8 cellular contexts compared by ENCODE assay signal in the genomic region with DNA sequence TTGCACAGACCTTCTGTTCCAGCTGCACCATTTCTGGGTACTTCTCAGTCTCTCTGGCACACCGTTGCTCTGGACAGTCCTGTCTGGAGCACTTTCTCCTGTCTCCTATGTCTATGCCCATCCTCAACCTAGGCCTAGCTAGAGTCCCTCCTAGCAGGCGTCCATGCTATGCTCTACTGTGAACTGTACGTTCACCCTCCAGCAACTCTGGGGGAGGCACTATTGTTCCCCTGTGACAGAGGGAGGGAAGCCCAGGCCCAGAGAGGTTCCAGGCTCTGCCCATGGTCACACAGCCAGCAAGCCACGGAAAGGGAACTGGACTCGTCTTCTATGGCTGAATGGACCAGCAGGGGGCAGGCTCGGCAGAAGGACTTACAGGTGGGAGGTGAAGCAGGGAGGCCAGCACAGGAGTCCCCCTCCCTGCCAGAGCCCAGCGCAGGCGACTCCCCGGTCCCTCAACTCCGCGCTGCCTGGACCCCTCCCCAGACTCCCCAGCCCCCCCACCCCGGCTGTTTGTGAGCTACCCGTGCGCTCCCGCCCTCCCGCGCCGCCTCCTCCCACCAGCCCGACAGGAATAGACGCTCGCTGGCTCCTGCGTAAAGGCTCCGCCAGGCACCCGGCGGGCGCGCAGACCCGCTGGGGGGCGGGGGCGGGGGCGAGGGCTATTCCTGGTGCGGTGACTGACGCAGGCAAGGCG. TPM values are rescaled to one million over a fixed set of nuclear protein-coding genes. Genes with fewer than 3 reads are reported as not detected.
A peak's percentile ranks its signal among the peaks of the same experiment; 100 is the strongest.
DNase-seq lines count a peak whose midpoint lies in the region; ATAC-seq and TF ChIP-seq lines count a peak whose summit lies in the region.

No MANE protein-coding gene starts in this region.

- no peak for TF ChIP-seq POLR2A in testis (IDR thresholded peaks at IDR 0.05)

- WGBS in testis, 2 donors = 6 to 7% methylated on average over 3 to 34 of the region's 34 CpGs

- H4K20me1 ChIP-seq in fibroblast of lung (ENCODE audit: control insufficient read depth, extremely low read depth, insufficient read depth, low read length) (no peaks in the 10 kb centered on the region), neural cell (ENCODE audit: insufficient read depth) (no peaks in the 10 kb centered on the region)

- no peak overlapping the region for H2AFZ ChIP-seq in fibroblast of lung (ENCODE audit: low read length)
- H2AFZ ChIP-seq in neural cell (ENCODE audit: low read depth, low read length) = no peak overlapping the region

- TF ChIP-seq EP300 in neural cell (conservative IDR thresholded peaks at IDR 0.05; ENCODE audit: poor library complexity, severe bottlenecking) = no peak

- H3K27ac ChIP-seq in fibroblast of lung (ENCODE audit: insufficient read depth, low read length) (no peak overlapping the region), neural cell (ENCODE audit: low read length) (no peak overlapping the region), testis (no peak overlapping the region)

- no peaks in the 10 kb centered on the region for H3K9me2 ChIP-seq in neural cell (ENCODE audit: insufficient read depth, low read length)

- H3K36me3 ChIP-seq in fibroblast of lung (ENCODE audit: control insufficient read depth, insufficient read depth, low read length) (no peaks in the 10 kb centered on the region), neural cell (ENCODE audit: insufficient read depth, low read length) (no peaks in the 10 kb centered on the region), testis (ENCODE audit: low read depth, missing control alignments) (no peaks in the 10 kb centered on the region)

- H3K4me1 ChIP-seq in fibroblast of lung (ENCODE audit: control insufficient read depth, extremely low read depth, insufficient read depth, low read length) (no peaks in the 10 kb centered on the region), testis (peaks cover 11% of the 10 kb centered on the region)

- H3K9ac ChIP-seq in fibroblast of lung (ENCODE audit: insufficient read depth, low read length) (no peak overlapping the region), neural cell (ENCODE audit: low read length) (no peak overlapping the region)

- H3K4me2 ChIP-seq in fibroblast of lung (ENCODE audit: extremely low read depth, insufficient read depth, low read length) (no peak overlapping the region), neural cell (ENCODE audit: low read length) (no peak overlapping the region)

- ATAC-seq in HG03457 (IDR thresholded peaks at IDR 0.05; ENCODE audit: unreplicated experiment) = no peak

- H3K27me3 ChIP-seq in fibroblast of lung (ENCODE audit: control insufficient read depth, insufficient read depth, low read length) (peaks cover 46% of the 10 kb centered on the region), neural cell (ENCODE audit: insufficient read depth, low read depth, low read length) (no peaks in the 10 kb centered on the region), testis (peaks cover 5% of the 10 kb centered on the region)

- H3F3A ChIP-seq in neural cell (ENCODE audit: insufficient read depth, low read length, poor library complexity, severe bottlenecking) = no peaks in the 10 kb centered on the region

- DNase-seq in SHP77 (lab: John Stamatoyannopoulos, UW) (peak; percentile 65 to 78), SHP77 treated with DMSO at 0.1 percent for 48 hours (lab: John Stamatoyannopoulos, UW) (no peak), NCI-H69 (lab: John Stamatoyannopoulos, UW) (peak; percentile 77), activated T-cell treated with anti-CD3 and anti-CD28 coated beads for 24 hours (ENCODE audit: low read depth) (peak; percentile 38), fibroblast of lung (ENCODE audit: low read depth in 2 of 2) (peak; percentile 42 to 46), testis (peak; percentile 88)

- TF ChIP-seq CTCF in fibroblast of lung (conservative IDR thresholded peaks at IDR 0.05 in 1 of 2, IDR thresholded peaks at IDR 0.05 in 1 of 2; ENCODE audit: low read depth in 1 of 2, low read length in 2 of 2) = peak in 1 of 2 donors; percentile 62
- peak; percentile 60 for TF ChIP-seq CTCF in neural cell (IDR thresholded peaks at IDR 0.05; ENCODE audit: poor library complexity, severe bottlenecking)
- TF ChIP-seq CTCF in testis (IDR thresholded peaks at IDR 0.05) = peak in 2 of 3 experiments; percentile 37 to 41

- H3K9me3 ChIP-seq in fibroblast of lung (ENCODE audit: control insufficient read depth, insufficient read depth, low read depth, low read length) (no peaks in the 10 kb centered on the region), neural cell (ENCODE audit: low read length) (no peaks in the 10 kb centered on the region), testis (no peaks in the 10 kb centered on the region)

- no peaks in the 10 kb centered on the region for H3K79me2 ChIP-seq in fibroblast of lung (ENCODE audit: control insufficient read depth, insufficient read depth, low read length)
- H3K79me2 ChIP-seq in neural cell (replicated peaks; ENCODE audit: insufficient read depth, low read length) = peaks cover 28% of the 10 kb centered on the region

- intact Hi-C loops in testis (cut with DNase I; ENCODE audit: low total_unique reads) = loop anchor here (5.0 kb wide), 1 partner anchor 183 kb away; no protein-coding TSS in a partner anchor

- peak; percentile 38 for TF ChIP-seq RAD21 in neural cell (conservative IDR thresholded peaks at IDR 0.05)

- H3K4me3 ChIP-seq in fibroblast of lung (replicated peaks in 1 of 4; ENCODE audit: control extremely low read depth in 1 of 4, insufficient read depth in 1 of 4, low read depth in 3 of 4, low read length in 4 of 4) (no peak overlapping the region), neural cell (ENCODE audit: low read length) (peak overlapping the region; percentile 92), testis (peak overlapping the region in 1 of 2 donors; percentile 39)

TF ChIP-seq in neural cell, 6 proteins besides CTCF, POLR2A, EP300 and RAD21:
- TF ChIP-seq TAF1 (IDR thresholded peaks at IDR 0.05; ENCODE audit: low read depth) (no peak), SMC3 (conservative IDR thresholded peaks at IDR 0.05; ENCODE audit: poor library complexity) (peak; percentile 49), POLR2AphosphoS5 (IDR thresholded peaks at IDR 0.05) (no peak)
- TF ChIP-seq, protein P1, sequence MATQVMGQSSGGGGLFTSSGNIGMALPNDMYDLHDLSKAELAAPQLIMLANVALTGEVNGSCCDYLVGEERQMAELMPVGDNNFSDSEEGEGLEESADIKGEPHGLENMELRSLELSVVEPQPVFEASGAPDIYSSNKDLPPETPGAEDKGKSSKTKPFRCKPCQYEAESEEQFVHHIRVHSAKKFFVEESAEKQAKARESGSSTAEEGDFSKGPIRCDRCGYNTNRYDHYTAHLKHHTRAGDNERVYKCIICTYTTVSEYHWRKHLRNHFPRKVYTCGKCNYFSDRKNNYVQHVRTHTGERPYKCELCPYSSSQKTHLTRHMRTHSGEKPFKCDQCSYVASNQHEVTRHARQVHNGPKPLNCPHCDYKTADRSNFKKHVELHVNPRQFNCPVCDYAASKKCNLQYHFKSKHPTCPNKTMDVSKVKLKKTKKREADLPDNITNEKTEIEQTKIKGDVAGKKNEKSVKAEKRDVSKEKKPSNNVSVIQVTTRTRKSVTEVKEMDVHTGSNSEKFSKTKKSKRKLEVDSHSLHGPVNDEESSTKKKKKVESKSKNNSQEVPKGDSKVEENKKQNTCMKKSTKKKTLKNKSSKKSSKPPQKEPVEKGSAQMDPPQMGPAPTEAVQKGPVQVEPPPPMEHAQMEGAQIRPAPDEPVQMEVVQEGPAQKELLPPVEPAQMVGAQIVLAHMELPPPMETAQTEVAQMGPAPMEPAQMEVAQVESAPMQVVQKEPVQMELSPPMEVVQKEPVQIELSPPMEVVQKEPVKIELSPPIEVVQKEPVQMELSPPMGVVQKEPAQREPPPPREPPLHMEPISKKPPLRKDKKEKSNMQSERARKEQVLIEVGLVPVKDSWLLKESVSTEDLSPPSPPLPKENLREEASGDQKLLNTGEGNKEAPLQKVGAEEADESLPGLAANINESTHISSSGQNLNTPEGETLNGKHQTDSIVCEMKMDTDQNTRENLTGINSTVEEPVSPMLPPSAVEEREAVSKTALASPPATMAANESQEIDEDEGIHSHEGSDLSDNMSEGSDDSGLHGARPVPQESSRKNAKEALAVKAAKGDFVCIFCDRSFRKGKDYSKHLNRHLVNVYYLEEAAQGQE (IDR thresholded peaks at IDR 0.05; ENCODE audit: borderline replicate concordance) = no peak

RNA-seq across cellular contexts. Expression of a gene that starts 1.7 kb away (rescaled TPM):
- total RNA-seq in fibroblast of lung (not detected in 2 replicates), testis (10 to 100 TPM; 16.6 to 22.4 TPM)
- polyA plus RNA-seq in fibroblast of lung (0.05 TPM in 1 of 2 replicates, not detected in the other), neural cell (34.4 and 35.3 TPM in 2 replicates), testis (ENCODE audit: insufficient read depth, low read depth, low replicate concordance) (16.7 TPM)
- polyA plus RNA-seq in fibroblast of lung (2012) = 0.09 TPM in 1 of 2 replicates, not detected in the other
- polyA minus RNA-seq in fibroblast of lung (ENCODE audit: low replicate concordance) (not detected in 2 replicates), neural cell (70.2 and 72.8 TPM in 2 replicates)

Comparison
In these comparisons a context has a peak if more than half of its experiments do, and no peak if none do; other contexts are left out.
1. RNA of a gene that starts 1.7 kb away (polyA plus RNA-seq): 34.4 to 35.3 TPM in neural cell and 16.7 TPM in testis (single experiment); 0.05 to 0.09 TPM in fibroblast of lung; every median in the first group is over 10 times any median in the second.